20 cellular contexts compared by ENCODE assay signal in the genomic region with DNA sequence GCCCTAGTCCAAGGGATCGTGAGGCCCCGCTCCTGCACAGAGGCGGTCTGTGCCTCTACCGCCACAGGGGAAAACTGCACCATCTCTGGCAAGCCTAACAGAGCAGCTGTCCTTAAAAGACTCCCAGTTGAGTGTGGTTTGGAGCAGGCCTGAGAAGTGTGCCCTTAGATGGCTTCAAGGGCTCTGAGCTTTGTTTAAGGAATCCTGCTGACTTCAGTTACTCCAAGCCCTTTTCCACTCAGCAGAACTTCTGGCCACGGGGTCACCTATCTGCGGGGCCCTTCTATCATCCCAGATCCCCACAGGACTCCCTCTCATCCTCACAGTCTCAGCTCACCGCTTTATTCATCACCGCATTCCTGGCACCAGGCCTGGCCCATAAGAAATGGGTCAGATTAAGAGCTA.
A peak's percentile ranks its signal among the peaks of the same experiment; 100 is the strongest.
DNase-seq lines count a peak whose midpoint lies in the region; ATAC-seq and TF ChIP-seq lines count a peak whose summit lies in the region.
"Had no signal": no experiment of that assay in that cellular context is flagged by ENCODE, and none has a peak within 500 bp of the region (broad histone marks: within the 10 kb centered on the region; RNA-seq: fewer than 3 reads in every experiment).

No MANE protein-coding gene starts in this region.

- H2AK5ac ChIP-seq in neuronal stem cell (ENCODE audit: low read depth, low read length), result no peak overlapping the region

- H3K9ac ChIP-seq in neuronal stem cell (ENCODE audit: low read depth, low read length, poor library complexity), result no peak overlapping the region
- H3K9ac ChIP-seq: BLaER1 had no signal

- peaks cover 0 to 2% of the 10 kb centered on the region in 2 donors for H3K9me3 ChIP-seq in neuronal stem cell (replicated peaks in 1 of 2; ENCODE audit: control insufficient read depth in 2 of 2, insufficient read depth in 1 of 2, low read depth in 1 of 2, low read length in 2 of 2)
- H3K9me3 ChIP-seq: SJCRH30 had no signal

- no peak overlapping the region for H2BK12ac ChIP-seq in neuronal stem cell (ENCODE audit: low read length)

- no peak overlapping the region for H3K4me2 ChIP-seq in neuronal stem cell (ENCODE audit: insufficient read depth, low read length, poor library complexity, severe bottlenecking)
- H3K4me2 ChIP-seq: BLaER1 had no signal

- H4K8ac ChIP-seq in neuronal stem cell (ENCODE audit: low read depth, low read length), result no peak overlapping the region

- in situ Hi-C loops in astrocyte of the spinal cord (cut with HindIII; ENCODE audit: low sequenced_read_pairs), result no loop called here

- TF ChIP-seq CTCF in astrocyte of the spinal cord (IDR thresholded peaks at IDR 0.05; ENCODE audit: low read depth, low read length), result no peak

- H3K9me3 Mint-ChIP-seq in stimulated activated naive CD8-positive, alpha-beta T cell treated with anti-CD3 and anti-CD28 coated beads, Interleukin-15, amount 100 ng/mL, for 72 hours, result no peaks in the 10 kb centered on the region
- H3K9me3 Mint-ChIP-seq: CD4-positive, CD25-positive, alpha-beta regulatory T cell had no signal

- H3K23ac ChIP-seq in neuronal stem cell (ENCODE audit: low read depth, low read length, poor library complexity), result no peak overlapping the region

- peak overlapping the region; percentile 17 for H3K14ac ChIP-seq in neuronal stem cell (ENCODE audit: low read length)

- H3K27me3 ChIP-seq in neuronal stem cell (ENCODE audit: control insufficient read depth in 3 of 3, insufficient read depth in 3 of 3, low read depth in 1 of 3, low read length in 3 of 3), result peaks cover 0 to 3% (median 0%) of the 10 kb centered on the region in 3 experiments
- H3K27me3 ChIP-seq: BLaER1, SJCRH30 had no signal

- H3K4me1 ChIP-seq in neuronal stem cell (ENCODE audit: control insufficient read depth in 2 of 2, insufficient read depth in 1 of 2, low read depth in 1 of 2, low read length in 2 of 2), result peaks cover 0 to 4% of the 10 kb centered on the region in 2 donors
- H3K4me1 ChIP-seq: BLaER1, SJCRH30 had no signal

- H3K36me3 ChIP-seq in neuronal stem cell (replicated peaks in 1 of 2; ENCODE audit: control insufficient read depth in 2 of 2, insufficient read depth in 2 of 2, low read length in 2 of 2), result no peaks in the 10 kb centered on the region
- H3K36me3 ChIP-seq: BLaER1, SJCRH30 had no signal

- H3K27ac ChIP-seq in neuronal stem cell (replicated peaks; ENCODE audit: low read length), result no peak overlapping the region
- no peak overlapping the region for H3K27ac ChIP-seq in substantia nigra (ENCODE audit: low read depth, low read length, poor library complexity, severe bottlenecking)
- H3K27ac ChIP-seq: BLaER1, HL-60, SJCRH30 had no signal

- no peak overlapping the region for H3K4me3 ChIP-seq in astrocyte of the spinal cord (ENCODE audit: low read depth, low read length)
- no peak overlapping the region for H3K4me3 ChIP-seq in neuronal stem cell (ENCODE audit: low read length in 2 of 2)
- H3K4me3 ChIP-seq: BLaER1, SJCRH30 had no signal

- no peak overlapping the region for H3K4ac ChIP-seq in neuronal stem cell (ENCODE audit: low read length)

- H3K27ac Mint-ChIP-seq in stimulated activated naive CD8-positive, alpha-beta T cell treated with anti-CD3 and anti-CD28 coated beads, Interleukin-15, amount 100 ng/mL, for 72 hours, result no peak overlapping the region
- H3K27ac Mint-ChIP-seq: CD4-positive, CD25-positive, alpha-beta regulatory T cell had no signal

- WGBS in neuronal stem cell (ENCODE audit: extremely low coverage in 2 of 2, insufficient read length in 2 of 2, insufficient replicate concordance in 1 of 2), 2 donors, result no CpG with 5 or more reads among the region's 8 CpGs

- no peak overlapping the region for H3K18ac ChIP-seq in neuronal stem cell (ENCODE audit: low read length)

- no peak for DNase-seq in stimulated activated naive CD8-positive, alpha-beta T cell treated with anti-CD3 and anti-CD28 coated beads, Interleukin-15, amount 100 ng/mL, for 72 hours
- DNase-seq in stimulated activated naive CD8-positive, alpha-beta T cell treated with anti-CD3 and anti-CD28 coated beads, Interleukin-15, Interleukin-2, amounts not matched to agents 100 U/mL and 50 U/mL, for 24 hours, result no peak
- DNase-seq in astrocyte of the spinal cord (ENCODE audit: low read depth, low spot score) (peak; percentile 33), neuronal stem cell (ENCODE audit: low spot score) (no peak), NCI-H1417 (lab: John Stamatoyannopoulos, UW) (no peak), substantia nigra (lab: John Stamatoyannopoulos, UW) (no peak)
- no peak for DNase-seq in stimulated activated naive CD4-positive, alpha-beta T cell (lab: John Stamatoyannopoulos, UW)
- DNase-seq: CD4-positive, CD25-positive, alpha-beta regulatory T cell; DMS153; H7; NCI-H1092; NCI-H1436; NCI-H187; NCI-H2107; NCI-H524 treated with DMSO at 0.1 percent for 48 hours; NCI-H774; SJCRH30 had no signal

- no peak overlapping the region for H2BK15ac ChIP-seq in neuronal stem cell (ENCODE audit: low read length)

- no peak overlapping the region for H3K4me3 Mint-ChIP-seq in stimulated activated naive CD8-positive, alpha-beta T cell treated with anti-CD3 and anti-CD28 coated beads, Interleukin-15, amount 100 ng/mL, for 72 hours
- H3K4me3 Mint-ChIP-seq: CD4-positive, CD25-positive, alpha-beta regulatory T cell had no signal

- no peak overlapping the region for H2AFZ ChIP-seq in neuronal stem cell (ENCODE audit: low read length)

- H2BK120ac ChIP-seq in neuronal stem cell (ENCODE audit: low read depth, low read length), result no peak overlapping the region

- H2BK5ac ChIP-seq in neuronal stem cell (ENCODE audit: low read length), result no peak overlapping the region

- ATAC-seq in stimulated activated naive CD8-positive, alpha-beta T cell treated with anti-CD3 and anti-CD28 coated beads, Interleukin-15, amount 100 ng/mL, for 72 hours, result peak; percentile 12
- no peak for ATAC-seq in stimulated activated naive CD8-positive, alpha-beta T cell treated with anti-CD3 and anti-CD28 coated beads, Interleukin-15, Interleukin-2, amounts not matched to agents 100 U/mL and 50 U/mL, for 24 hours
- ATAC-seq: Right ventricle myocardium inferior had no signal

- no peak overlapping the region for H4K91ac ChIP-seq in neuronal stem cell (ENCODE audit: low read depth, low read length, poor library complexity)

- no peaks in the 10 kb centered on the region for H3K79me1 ChIP-seq in neuronal stem cell (ENCODE audit: low read depth, low read length)

- peaks cover 42% of the 10 kb centered on the region for H3K27me3 Mint-ChIP-seq in stimulated activated naive CD8-positive, alpha-beta T cell treated with anti-CD3 and anti-CD28 coated beads, Interleukin-15, amount 100 ng/mL, for 72 hours

- H3K4me1 Mint-ChIP-seq in stimulated activated naive CD8-positive, alpha-beta T cell treated with anti-CD3 and anti-CD28 coated beads, Interleukin-15, amount 100 ng/mL, for 72 hours, result no peaks in the 10 kb centered on the region
- H3K4me1 Mint-ChIP-seq: CD4-positive, CD25-positive, alpha-beta regulatory T cell had no signal
